Comparison of ENCODE assay signal across 1 cellular context in genomic region chr6:125806813-125807212, GRCh38.
A peak's percentile ranks its signal among the peaks of the same experiment; 100 is the strongest.
TF ChIP-seq lines count a peak whose summit lies in the region.

No MANE protein-coding gene starts in this region.

TF ChIP-seq in GM12878, 131 proteins besides CTCF, POLR2A, EP300 and RAD21:
- TF ChIP-seq PAX5 (IDR thresholded peaks at IDR 0.05; ENCODE audit: borderline replicate concordance, low read depth, low read length) (no peak), TCF3 (IDR thresholded peaks at IDR 0.05; ENCODE audit: borderline replicate concordance, insufficient read depth, low read depth, low read length) (0 out of 2 replicates have a peak, but pooled peaks have one; percentile 28), RAD51 (IDR thresholded peaks at IDR 0.05) (no peak), FOXK2 (IDR thresholded peaks at IDR 0.05) (no peak), GABPA (IDR thresholded peaks at IDR 0.05; ENCODE audit: low read depth) (no peak), ETV6 (conservative IDR thresholded peaks at IDR 0.05 in 1 of 2, IDR thresholded peaks at IDR 0.05 in 1 of 2; ENCODE audit: borderline replicate concordance in 1 of 2, low read depth in 1 of 2) (no peak), RELB (IDR thresholded peaks at IDR 0.05; ENCODE audit: low read depth) (no peak), IRF3 (IDR thresholded peaks at IDR 0.05) (no peak), YY1 (IDR thresholded peaks at IDR 0.05; ENCODE audit: low read depth, low read length) (no peak), BCLAF1 (IDR thresholded peaks at IDR 0.05) (no peak), PKNOX1 (IDR thresholded peaks at IDR 0.05) (peak; percentile 28; the same call in 1 of the 2 replicates), DPF2 (IDR thresholded peaks at IDR 0.05) (0 out of 2 replicates have a peak, but pooled peaks have one; percentile 10), RCOR1 (conservative IDR thresholded peaks at IDR 0.05; ENCODE audit: low read depth, low read length) (no peak), TCF7 (IDR thresholded peaks at IDR 0.05; ENCODE audit: borderline replicate concordance) (no peak), BACH1 (IDR thresholded peaks at IDR 0.05; ENCODE audit: borderline replicate concordance) (no peak), SMAD1 (IDR thresholded peaks at IDR 0.05; ENCODE audit: low read depth, partially characterized antibody) (no peak), ZNF217 (IDR thresholded peaks at IDR 0.05) (no peak)
- TF ChIP-seq, protein P1, sequence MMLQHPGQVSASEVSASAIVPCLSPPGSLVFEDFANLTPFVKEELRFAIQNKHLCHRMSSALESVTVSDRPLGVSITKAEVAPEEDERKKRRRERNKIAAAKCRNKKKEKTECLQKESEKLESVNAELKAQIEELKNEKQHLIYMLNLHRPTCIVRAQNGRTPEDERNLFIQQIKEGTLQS (IDR thresholded peaks at IDR 0.05; ENCODE audit: borderline replicate concordance, extremely low read depth, low read depth, low read length) = no peak
- TF ChIP-seq, protein P2, sequence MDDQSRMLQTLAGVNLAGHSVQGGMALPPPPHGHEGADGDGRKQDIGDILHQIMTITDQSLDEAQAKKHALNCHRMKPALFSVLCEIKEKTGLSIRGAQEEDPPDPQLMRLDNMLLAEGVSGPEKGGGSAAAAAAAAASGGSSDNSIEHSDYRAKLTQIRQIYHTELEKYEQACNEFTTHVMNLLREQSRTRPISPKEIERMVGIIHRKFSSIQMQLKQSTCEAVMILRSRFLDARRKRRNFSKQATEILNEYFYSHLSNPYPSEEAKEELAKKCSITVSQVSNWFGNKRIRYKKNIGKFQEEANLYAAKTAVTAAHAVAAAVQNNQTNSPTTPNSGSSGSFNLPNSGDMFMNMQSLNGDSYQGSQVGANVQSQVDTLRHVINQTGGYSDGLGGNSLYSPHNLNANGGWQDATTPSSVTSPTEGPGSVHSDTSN (IDR thresholded peaks at IDR 0.05; ENCODE audit: insufficient replicate concordance, low read depth, low read length) = peak; percentile 18
